23 cellular contexts compared by ENCODE assay signal in the genomic region with DNA sequence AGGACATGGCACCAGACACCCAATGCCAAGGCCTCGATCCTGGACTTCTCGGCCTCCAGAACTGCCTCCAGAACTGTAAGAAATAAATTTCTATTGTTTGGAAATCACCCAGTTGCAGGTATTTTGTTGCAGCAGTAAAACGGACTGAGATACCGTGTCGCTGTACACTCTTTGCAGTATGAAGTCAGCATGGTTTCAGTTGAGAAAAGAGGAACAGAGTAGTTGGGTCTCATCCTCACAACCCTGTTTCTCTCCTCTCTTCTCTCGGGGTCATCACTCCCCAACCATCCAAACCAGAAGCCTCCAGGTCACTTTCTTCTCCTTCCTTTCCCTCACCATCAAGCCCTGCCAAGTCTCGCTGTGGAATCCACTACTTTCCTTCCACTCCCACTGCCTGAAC.
"Had no signal": no experiment of that assay in that cellular context is flagged by ENCODE, and none has a peak within 500 bp of the region (broad histone marks: within the 10 kb centered on the region; RNA-seq: fewer than 3 reads in every experiment).

No MANE protein-coding gene starts in this region.

- H3K27ac ChIP-seq: dorsolateral prefrontal cortex, hepatocyte, parathyroid adenoma, psoas muscle, right lobe of liver, skin epidermis, testis, transverse colon had no signal

- H3K4me3 ChIP-seq: dorsolateral prefrontal cortex, hepatocyte, lung, psoas muscle, right lobe of liver, skin epidermis, testis, transverse colon had no signal

- H3K9ac ChIP-seq: parathyroid adenoma had no signal

- H3K4me1 ChIP-seq: parathyroid adenoma, right lobe of liver, testis had no signal

- H3K9me3 ChIP-seq: psoas muscle, right lobe of liver, testis, transverse colon had no signal

- H3K27me3 ChIP-seq: dorsolateral prefrontal cortex, hepatocyte, right lobe of liver, testis, transverse colon had no signal

- H3K36me3 ChIP-seq: right lobe of liver, transverse colon had no signal

- H3K4me2 ChIP-seq: hepatocyte had no signal

- ATAC-seq: left cardiac atrium; left ventricle myocardium superior; naive thymus-derived CD4-positive, alpha-beta T cell; psoas muscle; right lobe of liver; stimulated activated naive B cell treated with anti-CD40 and anti-IgM and Interleukin-4, amounts not matched to agents 10 μg/mL and 1 μg/mL and 100 μg/mL, for 72 hours; stimulated activated naive CD8-positive, alpha-beta T cell treated with anti-CD3 and anti-CD28 coated beads, Interleukin-15, amount 100 ng/mL, for 72 hours had no signal

- DNase-seq: cortex of kidney; dorsolateral prefrontal cortex; effector CD8-positive, alpha-beta T cell; foreskin melanocyte; kidney; left cardiac atrium; left ventricle myocardium superior; mesendoderm; naive thymus-derived CD4-positive, alpha-beta T cell; nephron progenitor cell; psoas muscle; retina; right lobe of liver; stimulated activated CD4-positive, alpha-beta T cell treated with anti-CD3 and anti-CD28 coated beads, Interleukin-2, amount 100 ng/mL, for 24 hours; stimulated activated CD4-positive, alpha-beta T cell treated with anti-CD3 and anti-CD28 coated beads, Interleukin-4, amount 100 ng/mL, for 4 hours; stimulated activated naive B cell treated with anti-CD40 and anti-IgM and Interleukin-4, amounts not matched to agents 10 μg/mL and 1 μg/mL and 100 μg/mL, for 72 hours; stimulated activated naive CD8-positive, alpha-beta T cell treated with anti-CD3 and anti-CD28 coated beads, Interleukin-15, amount 100 ng/mL, for 72 hours; testis; transverse colon had no signal
